Comparison of ENCODE assay signal across 23 cellular contexts in the genomic region with DNA sequence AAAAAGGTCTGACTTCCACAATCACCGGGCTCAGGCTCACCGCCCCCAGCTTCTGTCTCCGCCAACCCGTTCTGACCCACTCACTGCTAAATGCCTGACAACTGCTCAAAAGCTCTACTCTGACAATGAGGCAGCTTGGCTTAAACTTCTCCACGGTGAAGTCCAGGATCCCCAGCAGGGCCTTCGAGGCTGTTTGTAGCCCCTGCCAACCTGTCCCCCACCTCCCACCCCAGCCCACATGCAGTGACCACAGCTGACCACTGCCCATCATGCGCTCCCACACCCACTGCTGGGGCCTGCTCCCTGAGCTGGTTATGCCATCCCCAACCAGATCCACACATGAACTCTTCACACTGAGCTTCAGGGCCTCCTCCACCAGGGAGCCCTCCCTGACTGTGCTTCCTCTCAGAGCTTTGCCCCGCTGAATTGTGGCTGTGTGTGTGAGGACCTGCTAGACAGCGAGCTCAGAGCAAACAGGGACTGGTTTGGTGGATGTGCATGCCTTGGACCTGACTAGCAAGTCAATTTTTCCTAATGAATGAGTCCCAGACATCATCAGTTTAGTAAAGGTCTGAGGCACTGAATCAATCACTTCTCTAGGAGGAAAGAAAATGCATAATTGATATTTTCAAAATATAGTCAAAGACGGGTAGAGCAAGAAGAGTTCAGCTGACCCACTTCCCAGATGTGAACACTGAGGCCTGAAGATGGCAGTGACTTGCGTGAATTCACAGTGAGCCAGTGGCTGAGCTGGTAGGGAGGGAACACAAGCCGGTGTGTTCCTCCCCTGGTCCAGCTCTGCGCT. TPM values are rescaled to one million over a fixed set of nuclear protein-coding genes. Genes with fewer than 3 reads are reported as not detected.
DNase-seq lines count a peak whose midpoint lies in the region; ATAC-seq and TF ChIP-seq lines count a peak whose summit lies in the region.
"Had no signal": no experiment of that assay in that cellular context is flagged by ENCODE, and none has a peak within 500 bp of the region (broad histone marks: within the 10 kb centered on the region; RNA-seq: fewer than 3 reads in every experiment).

No MANE protein-coding gene starts in this region.

- TF ChIP-seq CTCF in left ventricle myocardium inferior (IDR thresholded peaks at IDR 0.05; ENCODE audit: borderline replicate concordance) (no peak), right atrium auricular region (IDR thresholded peaks at IDR 0.05) (no peak), ascending aorta (IDR thresholded peaks at IDR 0.05) (no peak), upper lobe of right lung (IDR thresholded peaks at IDR 0.05) (no peak)

- peak overlapping the region; percentile 6 for H3K27ac ChIP-seq in left ventricle myocardium inferior (replicated peaks)
- no peak overlapping the region for H3K27ac ChIP-seq in right atrium auricular region
- peak overlapping the region; percentile 39 to 48 for H3K27ac ChIP-seq in ascending aorta
- no peak overlapping the region for H3K27ac ChIP-seq in upper lobe of right lung
- H3K27ac ChIP-seq: left lung, psoas muscle, vagina had no signal

- intact Hi-C loops in left ventricle myocardium inferior (cut with micrococcal nuclease), result no loop called here
- intact Hi-C loops in ascending aorta (cut with DNase I), result no loop called here
- intact Hi-C loops in upper lobe of right lung (cut with DNase I), result loop anchor here (10.0 kb wide), 1 partner anchor 48 kb away; no protein-coding TSS in a partner anchor

- H3K4me3 ChIP-seq in left ventricle myocardium inferior (no peak overlapping the region), right atrium auricular region (no peak overlapping the region), ascending aorta (no peak overlapping the region), upper lobe of right lung (no peak overlapping the region)
- H3K4me3 ChIP-seq: breast epithelium, left lung, psoas muscle, thoracic aorta, vagina had no signal

- no peaks in the 10 kb centered on the region for H3K9me3 ChIP-seq in left ventricle myocardium inferior (replicated peaks)
- H3K9me3 ChIP-seq in right atrium auricular region, result no peaks in the 10 kb centered on the region
- no peaks in the 10 kb centered on the region for H3K9me3 ChIP-seq in ascending aorta
- no peaks in the 10 kb centered on the region for H3K9me3 ChIP-seq in upper lobe of right lung
- H3K9me3 ChIP-seq: breast epithelium, left lung, psoas muscle, thoracic aorta, vagina had no signal

- ATAC-seq in upper lobe of right lung (no peak), GM21390 (IDR thresholded peaks at IDR 0.05; ENCODE audit: unreplicated experiment) (no peak)
- ATAC-seq: activated CD8-positive, alpha-beta T cell treated with anti-CD3 and anti-CD28 coated beads for 36 hours; left lung; psoas muscle had no signal

- H3K27me3 ChIP-seq in left ventricle myocardium inferior (ENCODE audit: low read depth), result no peaks in the 10 kb centered on the region
- no peaks in the 10 kb centered on the region for H3K27me3 ChIP-seq in right atrium auricular region
- no peaks in the 10 kb centered on the region for H3K27me3 ChIP-seq in ascending aorta
- H3K27me3 ChIP-seq in upper lobe of right lung, result no peaks in the 10 kb centered on the region
- H3K27me3 ChIP-seq: breast epithelium, left lung, vagina had no signal

- DNase-seq in left ventricle myocardium inferior (no peak), right atrium auricular region (ENCODE audit: low spot score) (no peak), ascending aorta (ENCODE audit: low spot score in 2 of 2) (no peak), mesenteric fat pad (ENCODE audit: low spot score) (peak; percentile 76), upper lobe of right lung (peak; percentile 51), DMS79 treated with DMSO at 0.1 percent for 48 hours (lab: John Stamatoyannopoulos, UW) (no peak), T-helper 9 cell (no peak)
- DNase-seq: activated CD8-positive, alpha-beta T cell treated with anti-CD3 and anti-CD28 coated beads for 36 hours; amygdala; effector CD4-positive, alpha-beta T cell; KG1; naive B cell; NCI-H1105 treated with DMSO at 0.1 percent for 48 hours; NCI-H2029; NCI-H524 treated with DMSO at 0.1 percent for 48 hours; psoas muscle; stimulated activated naive CD4-positive, alpha-beta T cell treated with Interleukin-2 at 50 U/mL for 16 hours had no signal

- H3K36me3 ChIP-seq in left ventricle myocardium inferior (peaks cover 50% of the 10 kb centered on the region), right atrium auricular region (peaks cover 47% of the 10 kb centered on the region), ascending aorta (peaks cover 33 to 73% of the 10 kb centered on the region in 2 donors), upper lobe of right lung (no peaks in the 10 kb centered on the region)
- H3K36me3 ChIP-seq: breast epithelium had no signal

- peaks cover 82% of the 10 kb centered on the region for H3K4me1 ChIP-seq in left ventricle myocardium inferior
- peaks cover 0 to 65% of the 10 kb centered on the region in 2 donors for H3K4me1 ChIP-seq in right atrium auricular region
- peaks cover 5 to 26% of the 10 kb centered on the region in 2 donors for H3K4me1 ChIP-seq in ascending aorta
- peaks cover 23% of the 10 kb centered on the region for H3K4me1 ChIP-seq in upper lobe of right lung
- H3K4me1 ChIP-seq: psoas muscle had no signal

RNA-seq across cellular contexts. Expression of gene LRRC32, which starts 7.7 kb away (rescaled TPM):
- total RNA-seq in left ventricle myocardium inferior (35.1 TPM), right atrium auricular region (10 to 100 TPM; 37.9 to 56.0 TPM), ascending aorta (280 TPM), mesenteric fat pad (136 TPM), upper lobe of right lung (111 TPM)
- total RNA-seq: MCF 10A had no signal

Comparison
In these comparisons a context has a peak if more than half of its experiments do, and no peak if none do; other contexts are left out.
1. H3K27ac ChIP-seq: peak in left ventricle myocardium inferior (single experiment) and ascending aorta (2 of 2); none in right atrium auricular region (0 of 2) and upper lobe of right lung (single experiment).
2. DNase-seq: peak in mesenteric fat pad (single experiment) and upper lobe of right lung (single experiment); none in left ventricle myocardium inferior (single experiment), right atrium auricular region (single experiment), ascending aorta (0 of 2), DMS79 treated with DMSO at 0.1 percent for 48 hours (single experiment) and T-helper 9 cell (single experiment).